Comparison of ENCODE assay signal across 11 cellular contexts in genomic region chr18:31244737-31245432, GRCh38.
DNase-seq lines count a peak whose midpoint lies in the region; ATAC-seq, FAIRE-seq and TF ChIP-seq lines count a peak whose summit lies in the region.
"Had no signal": no experiment of that assay in that cellular context is flagged by ENCODE, and none has a peak within 500 bp of the region (broad histone marks: within the 10 kb centered on the region; RNA-seq: fewer than 3 reads in every experiment).

No MANE protein-coding gene starts in this region.

- BruUV-seq in K562 (replicated peaks; lab: Mats Ljungman, UMichigan), result no TSS peak

- CTCF ChIA-PET in K562 (lab: Yijun Ruan, JAX; ENCODE audit: low intra/inter-chr PET ratio), result no interaction called here

- H3K9me3 ChIP-seq in K562 (replicated peaks; ENCODE audit: control insufficient read depth, insufficient read depth, low read depth, low read length), result no peaks in the 10 kb centered on the region

- no peaks in the 10 kb centered on the region for H4K20me1 ChIP-seq in K562 (replicated peaks; ENCODE audit: control insufficient read depth, insufficient read depth, low read length)

- POLR2A ChIA-PET in K562 (lab: Yijun Ruan, JAX), result interaction anchor here (0.7 to 1.3 kb wide), 2 partner anchors 217 to 352 kb away, joined by 3 to 4 read pairs; no protein-coding TSS in a partner anchor

- intact Hi-C loops in K562 (cut with micrococcal nuclease) (no loop called here), sciatic nerve (cut with DNase I) (no loop called here)

- WGBS in K562 (ENCODE audit: insufficient coverage, low coverage, missing lambda C conversion rate), result 6% methylated on average over 7 of the region's 7 CpGs

- no peak for TF ChIP-seq CTCF in K562 (IDR thresholded peaks at IDR 0.05 in 2 of 3, conservative IDR thresholded peaks at IDR 0.05 in 1 of 3; ENCODE audit: insufficient read depth in 2 of 3, low read depth in 1 of 3, low read length in 3 of 3)

- H3K4me1 ChIP-seq in K562 (replicated peaks in 1 of 2; ENCODE audit: control insufficient read depth in 2 of 2, insufficient read depth in 2 of 2, low read length in 2 of 2), result no peaks in the 10 kb centered on the region; a peak in 1 of 5 replicates

- H3K27ac ChIP-seq in K562 (ENCODE audit: extremely low read depth, low read depth, low read length), result peak overlapping the region; percentile 26; the same call in 1 of the 3 replicates

- no peaks in the 10 kb centered on the region for H3K9me1 ChIP-seq in K562 (ENCODE audit: control insufficient read depth, insufficient read depth, low read length)

- peak overlapping the region; percentile 64 for H2AFZ ChIP-seq in K562 (ENCODE audit: low read depth, low read length)

- H3K4me3 ChIP-seq in K562, result no peak overlapping the region

- in situ Hi-C loops in K562 (cut with MboI), result no loop called here

- TF ChIP-seq EP300 in K562 (IDR thresholded peaks at IDR 0.05; ENCODE audit: low read length), result no peak

- TF ChIP-seq POLR2A in K562 (conservative IDR thresholded peaks at IDR 0.05) (no peak), GM18505 (IDR thresholded peaks at IDR 0.05; ENCODE audit: borderline replicate concordance, extremely low read depth, insufficient read depth, insufficient read length) (no peak)

- peak; percentile 37 for FAIRE-seq in K562 (lab: Jason Lieb, UNC)

- no peaks in the 10 kb centered on the region for H3K79me2 ChIP-seq in K562 (ENCODE audit: control insufficient read depth, insufficient read depth, low read length)

- ATAC-seq in HG03432 (IDR thresholded peaks at IDR 0.05; ENCODE audit: unreplicated experiment) (peak; percentile 38), K562 (peak; percentile 38), sciatic nerve (peak; percentile 17), GM18505 (IDR thresholded peaks at IDR 0.05; ENCODE audit: unreplicated experiment) (no peak)

- H3K36me3 ChIP-seq in K562 (ENCODE audit: control insufficient read depth, insufficient read depth, low read length), result no peaks in the 10 kb centered on the region

- H3K9ac ChIP-seq in K562 (ENCODE audit: insufficient read depth in 1 of 2, low read depth in 2 of 2, low read length in 2 of 2), result no peak overlapping the region

- no peaks in the 10 kb centered on the region for H3K27me3 ChIP-seq in K562 (ENCODE audit: control insufficient read depth in 2 of 2, insufficient read depth in 2 of 2, low read length in 2 of 2)

- peak in 1 of 4 experiments; percentile 19 for DNase-seq in K562 (ENCODE audit: extremely low read depth in 1 of 4, low spot score in 3 of 4)
- peak; percentile 95 for DNase-seq in kidney glomerular epithelial cell (lab: John Stamatoyannopoulos, UW)
- DNase-seq in sciatic nerve (ENCODE audit: low spot score), result no peak
- no peak for DNase-seq in NCI-H1105 (lab: John Stamatoyannopoulos, UW)
- no peak for DNase-seq in inferior parietal cortex (ENCODE audit: extremely low spot score)
- DNase-seq in T1000 (lab: John Stamatoyannopoulos, UW), result no peak
- DNase-seq: activated gamma-delta T cell treated with Interleukin-2 at 50 U/mL for 16 hours, hypothalamus, NCI-H345 had no signal

- no peak for TF ChIP-seq RAD21 in K562 (CRISPR knock-in tag; conservative IDR thresholded peaks at IDR 0.05 in 1 of 2, IDR thresholded peaks at IDR 0.05 in 1 of 2)

- H3K4me2 ChIP-seq in K562 (ENCODE audit: insufficient read depth, low read length), result no peak overlapping the region

TF ChIP-seq in K562, 482 proteins besides CTCF, POLR2A, EP300 and RAD21:
- TF ChIP-seq MLX (CRISPR knock-in tag; conservative IDR thresholded peaks at IDR 0.05) (no peak), MYNN (IDR thresholded peaks at IDR 0.05) (peak; percentile 99), MYNN (CRISPR knock-in tag; IDR thresholded peaks at IDR 0.05) (peak; percentile 79; the same call in 1 of the 2 replicates), ZNF639 (CRISPR knock-in tag; conservative IDR thresholded peaks at IDR 0.05 in 1 of 2, IDR thresholded peaks at IDR 0.05 in 1 of 2) (no peak)
- TF ChIP-seq, protein P1, sequence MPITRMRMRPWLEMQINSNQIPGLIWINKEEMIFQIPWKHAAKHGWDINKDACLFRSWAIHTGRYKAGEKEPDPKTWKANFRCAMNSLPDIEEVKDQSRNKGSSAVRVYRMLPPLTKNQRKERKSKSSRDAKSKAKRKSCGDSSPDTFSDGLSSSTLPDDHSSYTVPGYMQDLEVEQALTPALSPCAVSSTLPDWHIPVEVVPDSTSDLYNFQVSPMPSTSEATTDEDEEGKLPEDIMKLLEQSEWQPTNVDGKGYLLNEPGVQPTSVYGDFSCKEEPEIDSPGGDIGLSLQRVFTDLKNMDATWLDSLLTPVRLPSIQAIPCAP (CRISPR knock-in tag; IDR thresholded peaks at IDR 0.05; ENCODE audit: borderline replicate concordance), result no peak
